Comparison of ENCODE assay signal across 11 cellular contexts in the genomic region with DNA sequence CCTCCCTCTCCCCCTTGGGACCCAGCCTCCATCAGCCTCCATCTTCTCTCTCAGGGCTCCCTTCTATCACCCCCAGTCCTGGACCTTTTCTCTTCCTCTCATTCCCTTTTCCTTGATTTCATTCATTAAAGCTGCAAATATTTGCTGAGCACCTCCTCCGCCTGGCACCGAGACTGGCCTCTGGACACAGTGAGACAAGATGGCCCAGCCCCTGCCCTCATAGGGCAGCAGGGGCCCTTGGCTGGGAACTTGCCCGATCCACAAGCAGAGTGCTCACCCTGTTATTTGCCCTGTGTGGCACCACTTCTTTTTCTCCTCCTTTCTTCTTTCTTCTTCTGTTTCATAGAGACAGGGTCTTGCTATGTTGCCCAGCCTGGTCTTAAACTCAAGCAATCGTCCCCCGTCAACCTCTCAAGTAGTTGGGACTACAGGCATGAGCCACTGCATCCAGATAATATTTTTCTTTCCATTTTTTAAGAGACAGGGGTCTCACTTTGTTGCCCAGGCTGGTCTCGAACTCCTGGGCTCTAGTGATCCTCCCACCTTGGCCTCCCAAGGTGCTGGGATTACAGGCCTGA. TPM values are rescaled to one million over a fixed set of nuclear protein-coding genes. Genes with fewer than 3 reads are reported as not detected.
A peak's percentile ranks its signal among the peaks of the same experiment; 100 is the strongest.
DNase-seq lines count a peak whose midpoint lies in the region; ATAC-seq and TF ChIP-seq lines count a peak whose summit lies in the region.
"Had no signal": no experiment of that assay in that cellular context is flagged by ENCODE, and none has a peak within 500 bp of the region (broad histone marks: within the 10 kb centered on the region; RNA-seq: fewer than 3 reads in every experiment).

No MANE protein-coding gene starts in this region.

- no peaks in the 10 kb centered on the region for H3K9me3 ChIP-seq in mesodermal cell (ENCODE audit: control insufficient read depth, low read length)
- H3K9me3 ChIP-seq in transverse colon: no peaks in the 10 kb centered on the region
- H3K9me3 ChIP-seq: pancreas had no signal

- peak in 1 of 2 donors; percentile 27 for ATAC-seq in activated naive CD4-positive, alpha-beta T cell treated with anti-CD3 and anti-CD28 coated beads, Interleukin-2, amount 50 U/mL, for 72 hours

- intact Hi-C loops in transverse colon (cut with DNase I; ENCODE audit: low total_unique reads): no loop called here

- TF ChIP-seq POLR2A in transverse colon (IDR thresholded peaks at IDR 0.05): no peak

- TF ChIP-seq EP300 in transverse colon (IDR thresholded peaks at IDR 0.05; ENCODE audit: low read depth): no peak

- DNase-seq in activated naive CD4-positive, alpha-beta T cell treated with anti-CD3 and anti-CD28 coated beads, Interleukin-2, amount 50 U/mL, for 72 hours (ENCODE audit: low spot score in 2 of 2): no peak
- DNase-seq in activated naive CD4-positive, alpha-beta T cell treated with anti-CD3 and anti-CD28 coated beads, Interleukin-2, amount 50 U/mL, for 16 hours: no peak
- DNase-seq in transverse colon (no peak), NCI-H774 (lab: John Stamatoyannopoulos, UW) (no peak), GM19240 (ENCODE audit: insufficient read length, low spot score) (no peak)
- DNase-seq in stimulated activated CD4-positive, alpha-beta T cell treated with anti-CD3 and anti-CD28 coated beads, Interleukin-1b, Interleukin-23, amount 100 ng/mL, for 48 hours: no peak
- DNase-seq: KG1, NCI-H2171 had no signal

- TF ChIP-seq CTCF in transverse colon (IDR thresholded peaks at IDR 0.05): no peak

- H3K4me3 ChIP-seq in mesodermal cell (ENCODE audit: extremely low read depth, insufficient read depth, low read length, poor library complexity, severe bottlenecking) (no peak overlapping the region), transverse colon (no peak overlapping the region)
- H3K4me3 ChIP-seq: pancreas had no signal

- peak overlapping the region; percentile 1 to 13 for H3K27ac Mint-ChIP-seq in activated naive CD4-positive, alpha-beta T cell treated with anti-CD3 and anti-CD28 coated beads, Interleukin-2, amount 50 U/mL, for 72 hours

- no peaks in the 10 kb centered on the region for H3K27me3 ChIP-seq in transverse colon
- H3K27me3 ChIP-seq: pancreas had no signal

- H3K9me3 Mint-ChIP-seq in activated naive CD4-positive, alpha-beta T cell treated with anti-CD3 and anti-CD28 coated beads, Interleukin-2, amount 50 U/mL, for 72 hours: no peaks in the 10 kb centered on the region

- H3K36me3 Mint-ChIP-seq in activated naive CD4-positive, alpha-beta T cell treated with anti-CD3 and anti-CD28 coated beads, Interleukin-2, amount 50 U/mL, for 72 hours: no peaks in the 10 kb centered on the region

- no peaks in the 10 kb centered on the region for H3K36me3 ChIP-seq in mesodermal cell (ENCODE audit: control insufficient read depth, insufficient read depth, low read length)
- no peaks in the 10 kb centered on the region for H3K36me3 ChIP-seq in transverse colon
- H3K36me3 ChIP-seq: pancreas had no signal

- in situ Hi-C loops in transverse colon (cut with MboI; ENCODE audit: low pct_ligation_motif_present in 1 of 4, low pct_unique_long_range_greater_than_20kb in 1 of 4, low sequenced_read_pairs in 3 of 4): no loop called here

- 85 to 88% methylated on average over 4 to 5 of the region's 6 CpGs for WGBS in mesodermal cell (ENCODE audit: insufficient coverage in 2 of 2), 2 experiments
- WGBS in transverse colon (ENCODE audit: low coverage in 1 of 2), 2 donors: 73 to 85% methylated on average over 5 to 6 of the region's 6 CpGs

- H3K27ac ChIP-seq in cingulate gyrus (ENCODE audit: low read depth, low read length) (peak overlapping the region; percentile 74), mesodermal cell (ENCODE audit: low read depth, low read length, severe bottlenecking) (peak overlapping the region; percentile 86), transverse colon (peak overlapping the region in 3 of 4 donors; percentile 7 to 37 (median 17))

- H3K4me1 ChIP-seq in mesodermal cell (ENCODE audit: control insufficient read depth, insufficient read depth, low read length, poor library complexity, severe bottlenecking) (peaks cover 26% of the 10 kb centered on the region), transverse colon (peaks cover 0 to 6% (median 0%) of the 10 kb centered on the region in 4 donors)
- H3K4me1 ChIP-seq: pancreas had no signal

RNA-seq across cellular contexts. Expression of a gene that starts 47.2 kb away (rescaled TPM):
- total RNA-seq in activated naive CD4-positive, alpha-beta T cell treated with anti-CD3 and anti-CD28 coated beads, Interleukin-2, amount 50 U/mL, for 72 hours: 1 to 10 TPM; 3.6 to 5.7 TPM
- 75.6 TPM for polyA plus RNA-seq in mesodermal cell (2013, experiment 1 of 2)
- polyA plus RNA-seq in mesodermal cell (2013, experiment 2 of 2): 55.6 TPM
- total RNA-seq in transverse colon: 1 to 10 TPM; 1.8 to 6.5 (median 5.2) TPM

Comparison
In these comparisons a context has a peak if more than half of its experiments do, and no peak if none do; other contexts are left out.
1. H3K27ac ChIP-seq: peak in every context shown above with its lines; median percentile 86 in mesodermal cell; 74 in cingulate gyrus; 17 in transverse colon.